ENCODE assay signal across 21 cellular contexts in the genomic region with DNA sequence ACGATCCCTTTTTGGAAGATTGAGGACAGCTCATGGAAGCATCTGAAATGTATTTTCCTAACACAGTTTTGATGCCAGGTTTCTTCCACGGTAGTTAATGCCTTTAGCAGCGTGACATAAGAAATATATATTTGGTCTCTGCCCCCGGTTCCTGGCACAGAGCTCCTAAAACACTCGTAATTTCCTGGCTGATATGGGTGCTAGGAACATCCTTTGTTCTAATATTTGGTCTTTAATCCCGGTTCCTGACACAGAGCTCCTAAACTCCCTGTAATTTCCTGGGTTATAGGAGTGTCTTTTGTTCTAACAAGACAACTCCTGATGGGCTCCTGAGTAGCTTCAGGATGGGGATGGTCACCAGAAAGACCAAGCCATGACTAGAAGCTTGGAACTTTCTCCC.
"Had no signal": no experiment of that assay in that cellular context is flagged by ENCODE, and none has a peak within 500 bp of the region (broad histone marks: within the 10 kb centered on the region; RNA-seq: fewer than 3 reads in every experiment).

No MANE protein-coding gene starts in this region.

- H3K9me3 ChIP-seq: gastrocnemius medialis, suprapubic skin, tibial nerve had no signal

- H3K27ac ChIP-seq: gastrocnemius medialis, suprapubic skin, tibial nerve had no signal

- H3K4me3 ChIP-seq: gastrocnemius medialis, suprapubic skin, tibial nerve had no signal

- H3K27ac Mint-ChIP-seq: activated B cell treated with CpG ODN at 0.5 μM for 24 hours; activated CD4-positive, alpha-beta memory T cell treated with anti-CD3 and anti-CD28 coated beads for 36 hours; activated naive CD8-positive, alpha-beta T cell treated with anti-CD3 and anti-CD28 coated beads, Interleukin-2, amount 50 U/mL, for 24 hours; memory B cell; naive B cell; stimulated activated effector memory CD8-positive, alpha-beta T cell treated with anti-CD3 and anti-CD28 coated beads, Interleukin-12 subunit alpha, Interleukin-12 subunit beta, amount 100 ng/mL, for 72 hours; stimulated activated naive CD8-positive, alpha-beta T cell treated with anti-CD3 and anti-CD28 coated beads, Interleukin-15, amount 100 ng/mL, for 72 hours; T-helper 1 cell treated with Interleukin-12 subunit alpha and Interleukin-12 subunit beta and Interleukin-4 antibody, amounts not matched to agents 30 μg/mL and 1 μg/mL, for 36 hours had no signal

- H3K27me3 ChIP-seq: gastrocnemius medialis, suprapubic skin, tibial nerve had no signal

- H3K4me1 ChIP-seq: gastrocnemius medialis had no signal

- H3K4me3 Mint-ChIP-seq: activated B cell treated with CpG ODN at 0.5 μM for 24 hours; activated CD4-positive, alpha-beta memory T cell treated with anti-CD3 and anti-CD28 coated beads for 36 hours; activated naive CD8-positive, alpha-beta T cell treated with anti-CD3 and anti-CD28 coated beads, Interleukin-2, amount 50 U/mL, for 24 hours; memory B cell; naive B cell; stimulated activated effector memory CD8-positive, alpha-beta T cell treated with anti-CD3 and anti-CD28 coated beads, Interleukin-12 subunit alpha, Interleukin-12 subunit beta, amount 100 ng/mL, for 72 hours; stimulated activated naive CD8-positive, alpha-beta T cell treated with anti-CD3 and anti-CD28 coated beads, Interleukin-15, amount 100 ng/mL, for 72 hours; T-helper 1 cell treated with Interleukin-12 subunit alpha and Interleukin-12 subunit beta and Interleukin-4 antibody, amounts not matched to agents 30 μg/mL and 1 μg/mL, for 36 hours had no signal

- ATAC-seq: activated naive CD8-positive, alpha-beta T cell treated with anti-CD3 and anti-CD28 coated beads, Interleukin-2, amount 50 U/mL, for 24 hours; gastrocnemius medialis; left ventricle myocardium superior; sciatic nerve; stimulated activated effector memory CD8-positive, alpha-beta T cell treated with anti-CD3 and anti-CD28 coated beads, Interleukin-12 subunit alpha, Interleukin-12 subunit beta, amount 100 ng/mL, for 72 hours; stimulated activated naive CD8-positive, alpha-beta T cell treated with anti-CD3 and anti-CD28 coated beads, Interleukin-15, amount 100 ng/mL, for 72 hours had no signal

- H3K4me1 Mint-ChIP-seq: stimulated activated effector memory CD8-positive, alpha-beta T cell treated with anti-CD3 and anti-CD28 coated beads, Interleukin-12 subunit alpha, Interleukin-12 subunit beta, amount 100 ng/mL, for 72 hours had no signal

- H3K36me3 ChIP-seq: gastrocnemius medialis, suprapubic skin, tibial nerve had no signal

- H3K9me3 Mint-ChIP-seq: activated B cell treated with CpG ODN at 0.5 μM for 24 hours; activated CD4-positive, alpha-beta memory T cell treated with anti-CD3 and anti-CD28 coated beads for 36 hours; activated naive CD8-positive, alpha-beta T cell treated with anti-CD3 and anti-CD28 coated beads, Interleukin-2, amount 50 U/mL, for 24 hours; memory B cell; naive B cell; stimulated activated effector memory CD8-positive, alpha-beta T cell treated with anti-CD3 and anti-CD28 coated beads, Interleukin-12 subunit alpha, Interleukin-12 subunit beta, amount 100 ng/mL, for 72 hours; stimulated activated naive CD8-positive, alpha-beta T cell treated with anti-CD3 and anti-CD28 coated beads, Interleukin-15, amount 100 ng/mL, for 72 hours; T-helper 1 cell treated with Interleukin-12 subunit alpha and Interleukin-12 subunit beta and Interleukin-4 antibody, amounts not matched to agents 30 μg/mL and 1 μg/mL, for 36 hours had no signal

- DNase-seq: activated B cell treated with CpG ODN at 0.5 μM for 24 hours; activated CD4-positive, alpha-beta memory T cell treated with anti-CD3 and anti-CD28 coated beads for 36 hours; activated CD4-positive, alpha-beta T cell treated with anti-CD3 and anti-CD28 coated beads for 4 hours; activated effector memory CD4-positive, alpha-beta T cell treated with Interleukin-2 at 50 U/mL for 16 hours; activated naive CD4-positive, alpha-beta T cell treated with anti-CD3 and anti-CD28 coated beads, Interleukin-2, amount 50 U/mL, for 16 hours; activated naive CD8-positive, alpha-beta T cell treated with anti-CD3 and anti-CD28 coated beads, Interleukin-2, amount 50 U/mL, for 24 hours; activated T-cell treated with anti-CD3 and anti-CD28 coated beads, Interleukin-2, amount 50 U/mL, for 48 hours; effector memory CD4-positive, alpha-beta T cell; gastrocnemius medialis; hypothalamus; left ventricle myocardium superior; naive B cell; stimulated activated CD4-positive, alpha-beta T cell treated with anti-CD3 and anti-CD28 coated beads, Interleukin-2, amount 100 ng/mL, for 24 hours; stimulated activated naive CD8-positive, alpha-beta T cell treated with anti-CD3 and anti-CD28 coated beads, Interleukin-15, amount 100 ng/mL, for 72 hours; T1000 had no signal

- H3K36me3 Mint-ChIP-seq: activated CD4-positive, alpha-beta memory T cell treated with anti-CD3 and anti-CD28 coated beads for 36 hours; memory B cell; naive B cell; stimulated activated effector memory CD8-positive, alpha-beta T cell treated with anti-CD3 and anti-CD28 coated beads, Interleukin-12 subunit alpha, Interleukin-12 subunit beta, amount 100 ng/mL, for 72 hours had no signal
